In the genomic region with DNA sequence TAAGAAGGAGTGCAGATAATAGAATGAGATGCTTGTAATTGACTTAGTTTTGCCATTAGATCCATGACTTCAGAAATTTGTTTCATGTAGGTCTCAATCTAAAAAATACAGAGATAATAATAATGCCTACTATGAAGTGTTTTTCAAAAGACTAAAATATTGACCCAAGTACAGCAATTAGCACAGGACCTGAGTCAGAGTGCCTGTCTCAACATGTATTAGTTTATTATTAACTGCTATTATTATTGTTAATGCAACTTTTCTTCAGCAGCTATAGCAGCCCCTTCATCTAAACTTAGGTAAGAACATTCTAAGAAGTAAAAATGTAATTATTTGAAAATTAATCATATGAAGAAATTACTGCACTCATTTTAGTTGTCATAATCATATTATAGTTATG, we compare ENCODE assay signal across 25 cellular contexts.
"Had no signal": no experiment of that assay in that cellular context is flagged by ENCODE, and none has a peak within 500 bp of the region (broad histone marks: within the 10 kb centered on the region; RNA-seq: fewer than 3 reads in every experiment).

No MANE protein-coding gene starts in this region.

- H3K9me3 ChIP-seq: ovary, psoas muscle, right lobe of liver, sigmoid colon, stomach, thoracic aorta, thyroid gland, tibial nerve, upper lobe of left lung, vagina had no signal

- H3K27ac ChIP-seq: neural progenitor cell, ovary, parathyroid adenoma, psoas muscle, right lobe of liver, sigmoid colon, stomach, thoracic aorta, thyroid gland, tibial nerve, upper lobe of left lung, vagina had no signal

- ATAC-seq: psoas muscle; right cardiac atrium; right lobe of liver; stimulated activated effector memory CD8-positive, alpha-beta T cell treated with anti-CD3 and anti-CD28 coated beads, Interleukin-12 subunit alpha, Interleukin-12 subunit beta, amount 100 ng/mL, for 72 hours; stimulated activated naive B cell treated with anti-CD40 and anti-IgM and Interleukin-4, amounts not matched to agents 10 μg/mL and 1 μg/mL and 100 μg/mL, for 72 hours had no signal

- H3K4me3 ChIP-seq: neural progenitor cell, ovary, psoas muscle, right lobe of liver, sigmoid colon, stomach, thoracic aorta, thyroid gland, tibial nerve, upper lobe of left lung, vagina had no signal

- H3K36me3 ChIP-seq: neural progenitor cell, ovary, right lobe of liver, sigmoid colon, stomach, thoracic aorta, thyroid gland, tibial nerve, upper lobe of left lung, vagina had no signal

- H3K27me3 ChIP-seq: neural progenitor cell, ovary, right lobe of liver, sigmoid colon, stomach, thyroid gland, tibial nerve, upper lobe of left lung, vagina had no signal

- H2AFZ ChIP-seq: neural progenitor cell, parathyroid adenoma had no signal

- FAIRE-seq: urothelium cell line had no signal

- H3K79me2 ChIP-seq: parathyroid adenoma had no signal

- DNase-seq: occipital lobe; ovary; posterior cingulate gyrus; psoas muscle; right cardiac atrium; right lobe of liver; sigmoid colon; small intestine; stimulated activated CD4-positive, alpha-beta T cell treated with anti-CD3 and anti-CD28 coated beads, Interleukin-15, amount 100 ng/mL, for 24 hours; stimulated activated CD4-positive, alpha-beta T cell treated with anti-CD3 and anti-CD28 coated beads, Interleukin-2, amount 100 ng/mL, for 24 hours; stimulated activated CD4-positive, alpha-beta T cell treated with anti-CD3 and anti-CD28 coated beads, Interleukin-2, amount 100 ng/mL, for 48 hours; stimulated activated CD4-positive, alpha-beta T cell treated with anti-CD3 and anti-CD28 coated beads, Interleukin-4, amount 100 ng/mL, for 24 hours; stimulated activated naive B cell treated with anti-CD40 and anti-IgM and Interleukin-4, amounts not matched to agents 10 μg/mL and 1 μg/mL and 100 μg/mL, for 72 hours; stimulated activated naive CD4-positive, alpha-beta T cell treated with Interleukin-2 at 50 U/mL for 16 hours; stomach; thyroid gland; trophoblast cell; upper lobe of left lung had no signal

- H3K4me1 ChIP-seq: neural progenitor cell, parathyroid adenoma, psoas muscle, right lobe of liver, sigmoid colon, stomach, thyroid gland, tibial nerve, upper lobe of left lung, vagina had no signal

- H3K4me2 ChIP-seq: neural progenitor cell had no signal
